10 cellular contexts compared by ENCODE assay signal in genomic region chr12:93426406-93426805, GRCh38. TPM values are rescaled to one million over a fixed set of nuclear protein-coding genes. Genes with fewer than 3 reads are reported as not detected.
DNase-seq lines count a peak whose midpoint lies in the region; ATAC-seq and TF ChIP-seq lines count a peak whose summit lies in the region.
"Had no signal": no experiment of that assay in that cellular context is flagged by ENCODE, and none has a peak within 500 bp of the region (broad histone marks: within the 10 kb centered on the region; RNA-seq: fewer than 3 reads in every experiment).

No MANE protein-coding gene starts in this region.

- H3K9me3 ChIP-seq in left ventricle myocardium inferior (replicated peaks) (no peaks in the 10 kb centered on the region), MM.1S (replicated peaks; ENCODE audit: insufficient read depth, low read length) (no peaks in the 10 kb centered on the region), upper lobe of right lung (no peaks in the 10 kb centered on the region)

- TF ChIP-seq CTCF in left ventricle myocardium inferior (IDR thresholded peaks at IDR 0.05; ENCODE audit: borderline replicate concordance) (no peak), MM.1S (IDR thresholded peaks at IDR 0.05; ENCODE audit: low read length) (no peak), upper lobe of right lung (IDR thresholded peaks at IDR 0.05) (no peak)

- H3K27me3 ChIP-seq in left ventricle myocardium inferior (ENCODE audit: low read depth), result no peaks in the 10 kb centered on the region
- no peaks in the 10 kb centered on the region for H3K27me3 ChIP-seq in MM.1S (replicated peaks; ENCODE audit: insufficient read depth, low read length)
- H3K27me3 ChIP-seq in upper lobe of right lung, result no peaks in the 10 kb centered on the region

- DNase-seq in left ventricle myocardium inferior, result no peak
- DNase-seq in cardiac septum (ENCODE audit: low spot score), result no peak
- no peak for DNase-seq in MM.1S
- peak; percentile 41 for DNase-seq in germinal center (ENCODE audit: low spot score)
- DNase-seq in upper lobe of right lung, result no peak
- no peak for DNase-seq in SHP77 treated with DMSO at 0.1 percent for 48 hours (lab: John Stamatoyannopoulos, UW)
- DNase-seq in NCI-H1105 treated with DMSO at 0.1 percent for 48 hours (lab: John Stamatoyannopoulos, UW), result no peak
- DNase-seq: NCI-H2107, occipital lobe had no signal

- ATAC-seq in upper lobe of right lung (no peak), HG02678 (IDR thresholded peaks at IDR 0.05; ENCODE audit: unreplicated experiment) (no peak)

- H3K4me3 ChIP-seq in left ventricle myocardium inferior (no peak overlapping the region), MM.1S (ENCODE audit: low read length) (0 out of 2 replicates have a peak overlapping the region, but pooled peaks have one; percentile 25), upper lobe of right lung (no peak overlapping the region)

- H3K4me1 ChIP-seq in left ventricle myocardium inferior (peaks cover 98% of the 10 kb centered on the region), MM.1S (ENCODE audit: low read length) (peaks cover 32% of the 10 kb centered on the region), upper lobe of right lung (peaks cover 68% of the 10 kb centered on the region)

- H3K9me2 ChIP-seq in MM.1S (replicated peaks; ENCODE audit: insufficient read depth, low read length), result no peaks in the 10 kb centered on the region

- H2AFZ ChIP-seq in MM.1S (ENCODE audit: low read length), result no peak overlapping the region

- intact Hi-C loops in left ventricle myocardium inferior (cut with micrococcal nuclease) (loop anchor here (10.0 kb wide), 1 partner anchor 642 kb away; no protein-coding TSS in a partner anchor), cardiac septum (cut with DNase I) (no loop called here), upper lobe of right lung (cut with DNase I) (no loop called here)

- H3K9ac ChIP-seq in MM.1S (ENCODE audit: low read length), result 0 out of 2 replicates have a peak overlapping the region, but pooled peaks have one; percentile 12

- H3K27ac ChIP-seq in left ventricle myocardium inferior (replicated peaks) (peak overlapping the region; percentile 53), MM.1S (ENCODE audit: low read length) (peak overlapping the region; percentile 30; the same call in 1 of the 2 replicates), upper lobe of right lung (peak overlapping the region; percentile 3)

- peaks cover 19% of the 10 kb centered on the region for H3F3A ChIP-seq in MM.1S (ENCODE audit: insufficient read depth, low read length)

- H4K20me1 ChIP-seq in MM.1S (ENCODE audit: insufficient read depth, low read length), result peaks cover 52% of the 10 kb centered on the region; the same call in 1 of the 2 replicates

- no peaks in the 10 kb centered on the region for H3K36me3 ChIP-seq in left ventricle myocardium inferior
- no peaks in the 10 kb centered on the region for H3K36me3 ChIP-seq in MM.1S (replicated peaks; ENCODE audit: insufficient read depth, low read length)
- H3K36me3 ChIP-seq in upper lobe of right lung, result no peaks in the 10 kb centered on the region

- peak overlapping the region; percentile 66 for H3K4me2 ChIP-seq in MM.1S (ENCODE audit: low read depth, low read length)

- H3K79me2 ChIP-seq in MM.1S (ENCODE audit: low read length), result peaks cover 100% of the 10 kb centered on the region

RNA-seq across cellular contexts. Expression of gene UBE2N, which starts 15.3 kb away (rescaled TPM):
- total RNA-seq in left ventricle myocardium inferior (86.3 TPM), cardiac septum (81.4 TPM), upper lobe of right lung (65.9 TPM)

RNA-seq across cellular contexts. Expression of gene MRPL42, which starts 40.9 kb away (rescaled TPM):
- total RNA-seq in left ventricle myocardium inferior, result 47.0 TPM
- total RNA-seq in cardiac septum, result 43.9 TPM
- 49.4 TPM for total RNA-seq in upper lobe of right lung

RNA-seq across cellular contexts. Expression of gene NUDT4, which starts 48.7 kb away (rescaled TPM):
- total RNA-seq in left ventricle myocardium inferior (283 TPM), cardiac septum (116 TPM), upper lobe of right lung (52.2 TPM)

Comparison
In these comparisons a context has a peak if more than half of its experiments do, and no peak if none do; other contexts are left out.
1. H3K27ac ChIP-seq: peak in every context shown above with its lines; median percentile 53 in left ventricle myocardium inferior; 30 in MM.1S; 3 in upper lobe of right lung.